1 cellular context compared by ENCODE assay signal in genomic region chr15:40358492-40359353, GRCh38.
TF ChIP-seq lines count a peak whose summit lies in the region.

No MANE protein-coding gene starts in this region.

TF ChIP-seq in H1, 55 proteins besides CTCF, POLR2A, EP300 and RAD21:
- TF ChIP-seq NRF1 (IDR thresholded peaks at IDR 0.05; ENCODE audit: low read depth, low read length) (no peak), JUND (IDR thresholded peaks at IDR 0.05; ENCODE audit: low read length) (no peak), CTBP2 (IDR thresholded peaks at IDR 0.05; ENCODE audit: borderline replicate concordance, insufficient read depth, insufficient read length, low read length) (no peak), HDAC2 (IDR thresholded peaks at IDR 0.05; ENCODE audit: borderline replicate concordance in 1 of 2, low read depth in 2 of 2, low read length in 2 of 2) (0 out of 4 replicates have a peak, but pooled peaks of 1 of the 2 experiments have one; percentile 9), SAP30 (IDR thresholded peaks at IDR 0.05; ENCODE audit: insufficient read depth, insufficient replicate concordance, low read length) (peak; percentile 62), KDM4A (IDR thresholded peaks at IDR 0.05; ENCODE audit: low read depth, low read length, severe bottlenecking) (peak; percentile 41), GABPA (IDR thresholded peaks at IDR 0.05; ENCODE audit: borderline replicate concordance, insufficient read depth, low read length) (no peak), CEBPB (IDR thresholded peaks at IDR 0.05; ENCODE audit: low read depth, low read length) (0 out of 2 replicates have a peak, but pooled peaks have one; percentile 9)
- TF ChIP-seq, protein P1, sequence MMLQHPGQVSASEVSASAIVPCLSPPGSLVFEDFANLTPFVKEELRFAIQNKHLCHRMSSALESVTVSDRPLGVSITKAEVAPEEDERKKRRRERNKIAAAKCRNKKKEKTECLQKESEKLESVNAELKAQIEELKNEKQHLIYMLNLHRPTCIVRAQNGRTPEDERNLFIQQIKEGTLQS (IDR thresholded peaks at IDR 0.05; ENCODE audit: insufficient read depth, low read depth, low read length) = no peak
